22 cellular contexts compared by ENCODE assay signal in genomic region chrX:9816094-9816700, GRCh38. TPM values are rescaled to one million over a fixed set of nuclear protein-coding genes. Genes with fewer than 3 reads are reported as not detected.
A peak's percentile ranks its signal among the peaks of the same experiment; 100 is the strongest.
DNase-seq lines count a peak whose midpoint lies in the region; ATAC-seq and TF ChIP-seq lines count a peak whose summit lies in the region.
"Had no signal": no experiment of that assay in that cellular context is flagged by ENCODE, and none has a peak within 500 bp of the region (broad histone marks: within the 10 kb centered on the region; RNA-seq: fewer than 3 reads in every experiment).

No MANE protein-coding gene starts in this region.

- H3K9me3 ChIP-seq in ovary = no peaks in the 10 kb centered on the region
- H3K9me3 ChIP-seq: BE2C, SJSA1 had no signal

- no peak overlapping the region for H3K4me3 ChIP-seq in astrocyte of the cerebellum (ENCODE audit: low read depth, low read length)
- H3K4me3 ChIP-seq in ovary = no peak overlapping the region
- H3K4me3 ChIP-seq: K562, SJSA1 had no signal

- DNase-seq in NCI-H146 (lab: John Stamatoyannopoulos, UW) = peak; percentile 22
- no peak for DNase-seq in NCI-H146 treated with DMSO at 0.1 percent for 48 hours (lab: John Stamatoyannopoulos, UW; ENCODE audit: unreplicated experiment)
- DNase-seq in NCI-H69 (lab: John Stamatoyannopoulos, UW) = peak; percentile 15
- peak; percentile 36 for DNase-seq in astrocyte of the cerebellum (ENCODE audit: low read depth)
- DNase-seq in non-pigmented ciliary epithelial cell (ENCODE audit: low read depth) = peak; percentile 6
- DNase-seq in ovary = no peak
- DNase-seq in GM19240 (ENCODE audit: insufficient read length, low spot score) = no peak
- DNase-seq: BE2C, foreskin keratinocyte, midbrain, NCI-H1105, NCI-H524, substantia nigra had no signal

- 78 to 87% (median 86%) methylated on average over 10 of the region's 10 CpGs for WGBS in ovary, 3 donors

- in situ Hi-C loops in astrocyte of the cerebellum (cut with HindIII; ENCODE audit: low sequenced_read_pairs) = no loop called here

- TF ChIP-seq CTCF in astrocyte of the cerebellum (IDR thresholded peaks at IDR 0.05; ENCODE audit: low read depth, low read length, missing control alignments) (no peak), ovary (IDR thresholded peaks at IDR 0.05) (no peak)

- no peak overlapping the region for H3K27ac ChIP-seq in ovary
- H3K27ac ChIP-seq: 22Rv1, epithelial cell of prostate, foreskin keratinocyte, SJSA1 had no signal

- no peak for ATAC-seq in GM21786 (IDR thresholded peaks at IDR 0.05; ENCODE audit: unreplicated experiment)
- ATAC-seq: foreskin keratinocyte, K562, left lobe of liver had no signal

- H3K4me1 ChIP-seq in ovary (ENCODE audit: insufficient read depth) = no peaks in the 10 kb centered on the region
- H3K4me1 ChIP-seq: BE2C, foreskin keratinocyte, SJSA1 had no signal

- no peak for TF ChIP-seq EP300 in ovary (IDR thresholded peaks at IDR 0.05)

- no peak for TF ChIP-seq POLR2A in ovary (IDR thresholded peaks at IDR 0.05)

- intact Hi-C loops in ovary (cut with DNase I) = no loop called here

- H3K36me3 ChIP-seq in ovary = no peaks in the 10 kb centered on the region
- H3K36me3 ChIP-seq: BE2C, SJSA1 had no signal

- H3K27me3 ChIP-seq in ovary = no peaks in the 10 kb centered on the region
- H3K27me3 ChIP-seq: BE2C, foreskin keratinocyte, SJSA1 had no signal

RNA-seq across cellular contexts. Expression of gene SHROOM2, which starts 30.0 kb away (rescaled TPM):
- 10 to 100 TPM; 10.0 to 16.8 (median 12.2) TPM for total RNA-seq in ovary
- 1 to 10 TPM; 7.6 to 9.7 TPM for polyA plus RNA-seq in ovary
- total RNA-seq: activated CD8-positive, alpha-beta memory T cell treated with anti-CD3 and anti-CD28 coated beads for 36 hours; activated T-helper 1 cell treated with anti-CD3 and anti-CD28 coated beads, Interleukin-12 subunit alpha, Interleukin-12 subunit beta, Interleukin-2, Interleukin-4 antibody, amounts not matched to agents 30 ng/mL and 10 ng/mL and 1 ng/mL, durations not matched to agents 14 hours and 24 hours and 36 hours; K562; T-helper 2 cell treated with Interferon-gamma antibody and Interleukin-4, amounts not matched to agents 100 ng/mL and 5 ng/mL, for 36 hours had no signal
- polyA plus RNA-seq: K562 had no signal

RNA-seq across cellular contexts. Expression of gene GPR143, which starts 50.5 kb away (rescaled TPM):
- total RNA-seq in ovary = 1 to 10 TPM; 1.4 to 4.7 (median 3.4) TPM
- polyA plus RNA-seq in ovary = 1 to 10 TPM; 3.5 to 4.2 TPM
- total RNA-seq: activated CD8-positive, alpha-beta memory T cell treated with anti-CD3 and anti-CD28 coated beads for 36 hours; activated T-helper 1 cell treated with anti-CD3 and anti-CD28 coated beads, Interleukin-12 subunit alpha, Interleukin-12 subunit beta, Interleukin-2, Interleukin-4 antibody, amounts not matched to agents 30 ng/mL and 10 ng/mL and 1 ng/mL, durations not matched to agents 14 hours and 24 hours and 36 hours; K562; SJSA1; T-helper 2 cell treated with Interferon-gamma antibody and Interleukin-4, amounts not matched to agents 100 ng/mL and 5 ng/mL, for 36 hours had no signal
- polyA plus RNA-seq: K562 had no signal

Comparison
In these comparisons a context has a peak if more than half of its experiments do, and no peak if none do; other contexts are left out.
1. DNase-seq: peak in NCI-H146 (single experiment), NCI-H69 (single experiment), astrocyte of the cerebellum (single experiment) and non-pigmented ciliary epithelial cell (single experiment); none in NCI-H146 treated with DMSO at 0.1 percent for 48 hours (single experiment), ovary (0 of 5) and GM19240 (single experiment).